Comparison of ENCODE assay signal across 9 cellular contexts in genomic region chr1:66364578-66365391, GRCh38.
DNase-seq lines count a peak whose midpoint lies in the region; ATAC-seq and TF ChIP-seq lines count a peak whose summit lies in the region.
"Had no signal": no experiment of that assay in that cellular context is flagged by ENCODE, and none has a peak within 500 bp of the region (broad histone marks: within the 10 kb centered on the region; RNA-seq: fewer than 3 reads in every experiment).

No MANE protein-coding gene starts in this region.

- TF ChIP-seq POLR2A in ovary (IDR thresholded peaks at IDR 0.05) (no peak), esophagus muscularis mucosa (IDR thresholded peaks at IDR 0.05; ENCODE audit: low read depth) (no peak)

- TF ChIP-seq EP300 in ovary (IDR thresholded peaks at IDR 0.05) = no peak
- no peak for TF ChIP-seq EP300 in esophagus muscularis mucosa (IDR thresholded peaks at IDR 0.05)

- H3K9me3 ChIP-seq in ovary (no peaks in the 10 kb centered on the region), esophagus muscularis mucosa (no peaks in the 10 kb centered on the region)
- H3K9me3 ChIP-seq: left ventricle myocardium inferior had no signal

- H3K36me3 ChIP-seq in ovary = no peaks in the 10 kb centered on the region
- H3K36me3 ChIP-seq in esophagus muscularis mucosa = peaks cover 0 to 79% (median 35%) of the 10 kb centered on the region in 4 donors

- 75 to 85% (median 79%) methylated on average over 2 of the region's 2 CpGs for WGBS in ovary, 3 donors
- WGBS in esophagus muscularis mucosa = 85% methylated on average over 2 of the region's 2 CpGs

- TF ChIP-seq CTCF in AG10803 (conservative IDR thresholded peaks at IDR 0.05; ENCODE audit: low read length) (no peak), ovary (IDR thresholded peaks at IDR 0.05) (no peak), esophagus muscularis mucosa (IDR thresholded peaks at IDR 0.05) (no peak)

- H3K4me3 ChIP-seq in AG10803 (ENCODE audit: low read length) (no peak overlapping the region), ovary (no peak overlapping the region), esophagus muscularis mucosa (no peak overlapping the region)
- H3K4me3 ChIP-seq: left ventricle myocardium inferior had no signal

- peak; percentile 72 for ATAC-seq in GM19023 (IDR thresholded peaks at IDR 0.05; ENCODE audit: unreplicated experiment)
- ATAC-seq in HG02973 (IDR thresholded peaks at IDR 0.05; ENCODE audit: unreplicated experiment) = peak; percentile 76

- H3K4me1 ChIP-seq in ovary (ENCODE audit: insufficient read depth) = peaks cover 2% of the 10 kb centered on the region
- peaks cover 9 to 10% (median 9%) of the 10 kb centered on the region in 4 donors for H3K4me1 ChIP-seq in esophagus muscularis mucosa

- H3K27ac ChIP-seq in ovary (no peak overlapping the region), esophagus muscularis mucosa (replicated peaks in 1 of 4) (no peak overlapping the region)
- H3K27ac ChIP-seq: left ventricle myocardium inferior had no signal

- DNase-seq in AG10803 (ENCODE audit: low read depth) (peak; percentile 57), SW480 (ENCODE audit: low spot score) (no peak), ovary (no peak), CD1c-positive myeloid dendritic cell (ENCODE audit: extremely low spot score) (no peak), esophagus muscularis mucosa (ENCODE audit: extremely low spot score) (no peak)
- DNase-seq in activated naive CD4-positive, alpha-beta T cell treated with anti-CD3 and anti-CD28 coated beads, Interleukin-2, amount 50 U/mL, for 16 hours = peak; percentile 33
- DNase-seq: left ventricle myocardium inferior had no signal

- no peaks in the 10 kb centered on the region for H3K27me3 ChIP-seq in ovary
- no peaks in the 10 kb centered on the region for H3K27me3 ChIP-seq in esophagus muscularis mucosa

- intact Hi-C loops in ovary (cut with DNase I) = no loop called here
- intact Hi-C loops in esophagus muscularis mucosa (cut with DNase I) = no loop called here

Comparison
In these comparisons a context has a peak if more than half of its experiments do, and no peak if none do; other contexts are left out.
1. DNase-seq: peak in AG10803 (single experiment) and activated naive CD4-positive, alpha-beta T cell treated with anti-CD3 and anti-CD28 coated beads, Interleukin-2, amount 50 U/mL, for 16 hours (single experiment); none in SW480 (single experiment), ovary (0 of 5), CD1c-positive myeloid dendritic cell (single experiment) and esophagus muscularis mucosa (single experiment).